In the genomic region with DNA sequence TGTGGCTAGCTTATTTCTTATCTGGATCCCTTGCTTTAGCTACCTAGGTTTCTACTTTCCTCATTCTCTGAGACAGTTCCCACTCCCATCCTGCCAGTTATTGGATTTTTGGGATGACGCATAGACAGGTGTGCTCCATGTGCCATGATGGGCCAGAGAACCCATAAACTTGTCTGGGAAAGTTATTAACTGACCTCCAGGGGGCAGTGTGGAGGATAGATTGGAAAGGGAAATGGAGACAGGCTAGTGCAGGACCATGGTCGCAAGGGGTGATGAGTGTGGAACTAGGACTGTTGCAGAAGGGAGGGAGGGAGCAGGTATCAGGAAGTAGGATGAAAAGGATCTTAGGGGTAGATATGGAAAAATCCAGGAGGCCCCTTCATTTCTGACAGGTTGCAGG, we compare ENCODE assay signal across 8 cellular contexts.
DNase-seq lines count a peak whose midpoint lies in the region; ATAC-seq and TF ChIP-seq lines count a peak whose summit lies in the region.

No MANE protein-coding gene starts in this region.

- peak; percentile 72 to 86 (median 76) for ATAC-seq in psoas muscle
- ATAC-seq in HG03432 (IDR thresholded peaks at IDR 0.05; ENCODE audit: unreplicated experiment) = no peak

- H3K27me3 ChIP-seq in esophagus muscularis mucosa = no peaks in the 10 kb centered on the region
- no peaks in the 10 kb centered on the region for H3K27me3 ChIP-seq in psoas muscle (ENCODE audit: insufficient read depth in 3 of 3, low read length in 2 of 3)

- TF ChIP-seq POLR2A in esophagus muscularis mucosa (IDR thresholded peaks at IDR 0.05; ENCODE audit: low read depth) = no peak

- H3K4me1 ChIP-seq in esophagus muscularis mucosa (no peaks in the 10 kb centered on the region), psoas muscle (no peaks in the 10 kb centered on the region)

- no peaks in the 10 kb centered on the region for H3K36me3 ChIP-seq in esophagus muscularis mucosa
- H3K36me3 ChIP-seq in psoas muscle (ENCODE audit: insufficient read depth in 1 of 2, low read depth in 1 of 2) = no peaks in the 10 kb centered on the region

- peak; percentile 23 for DNase-seq in NCI-H2196 (lab: John Stamatoyannopoulos, UW; ENCODE audit: unreplicated experiment)
- no peak for DNase-seq in NCI-H2196 treated with DMSO at 0.1 percent for 48 hours (lab: John Stamatoyannopoulos, UW; ENCODE audit: unreplicated experiment)
- peak; percentile 15 for DNase-seq in HPDE6-E6E7 (ENCODE audit: extremely low spot score)
- DNase-seq in RPMI7951 (ENCODE audit: low read depth) = peak; percentile 33
- DNase-seq in esophagus muscularis mucosa (ENCODE audit: extremely low spot score) = no peak
- no peak for DNase-seq in psoas muscle
- no peak for DNase-seq in activated effector memory CD4-positive, alpha-beta T cell treated with anti-CD3 and anti-CD28 coated beads, Interleukin-2, amount 50 U/mL, for 16 hours

- H3K4me3 ChIP-seq in esophagus muscularis mucosa (no peak overlapping the region), psoas muscle (no peak overlapping the region)

- 70% methylated on average over 2 of the region's 2 CpGs for WGBS in esophagus muscularis mucosa
- WGBS in psoas muscle, 3 donors = 51 to 56% (median 52%) methylated on average over 2 of the region's 2 CpGs

- H3K27ac ChIP-seq in esophagus muscularis mucosa (replicated peaks in 1 of 4) (no peak overlapping the region), psoas muscle (no peak overlapping the region)

- no peak for TF ChIP-seq EP300 in esophagus muscularis mucosa (IDR thresholded peaks at IDR 0.05)

- intact Hi-C loops in esophagus muscularis mucosa (cut with DNase I) (no loop called here), psoas muscle (cut with DNase I) (loop anchor here (2.0 to 10.0 kb wide), 3 partner anchors 41 to 191 kb away; no protein-coding TSS in a partner anchor)

- TF ChIP-seq CTCF in esophagus muscularis mucosa (IDR thresholded peaks at IDR 0.05) = peak; percentile 19 to 38 (median 26)
- peak; percentile 56 for TF ChIP-seq CTCF in psoas muscle (IDR thresholded peaks at IDR 0.05)

- H3K9me3 ChIP-seq in esophagus muscularis mucosa (no peaks in the 10 kb centered on the region), psoas muscle (no peaks in the 10 kb centered on the region)

Comparison
In these comparisons a context has a peak if more than half of its experiments do, and no peak if none do; other contexts are left out.
1. DNase-seq: peak in NCI-H2196 (single experiment), HPDE6-E6E7 (single experiment) and RPMI7951 (single experiment); none in NCI-H2196 treated with DMSO at 0.1 percent for 48 hours (single experiment), esophagus muscularis mucosa (single experiment), psoas muscle (0 of 2) and activated effector memory CD4-positive, alpha-beta T cell treated with anti-CD3 and anti-CD28 coated beads, Interleukin-2, amount 50 U/mL, for 16 hours (single experiment).